In the genomic region with DNA sequence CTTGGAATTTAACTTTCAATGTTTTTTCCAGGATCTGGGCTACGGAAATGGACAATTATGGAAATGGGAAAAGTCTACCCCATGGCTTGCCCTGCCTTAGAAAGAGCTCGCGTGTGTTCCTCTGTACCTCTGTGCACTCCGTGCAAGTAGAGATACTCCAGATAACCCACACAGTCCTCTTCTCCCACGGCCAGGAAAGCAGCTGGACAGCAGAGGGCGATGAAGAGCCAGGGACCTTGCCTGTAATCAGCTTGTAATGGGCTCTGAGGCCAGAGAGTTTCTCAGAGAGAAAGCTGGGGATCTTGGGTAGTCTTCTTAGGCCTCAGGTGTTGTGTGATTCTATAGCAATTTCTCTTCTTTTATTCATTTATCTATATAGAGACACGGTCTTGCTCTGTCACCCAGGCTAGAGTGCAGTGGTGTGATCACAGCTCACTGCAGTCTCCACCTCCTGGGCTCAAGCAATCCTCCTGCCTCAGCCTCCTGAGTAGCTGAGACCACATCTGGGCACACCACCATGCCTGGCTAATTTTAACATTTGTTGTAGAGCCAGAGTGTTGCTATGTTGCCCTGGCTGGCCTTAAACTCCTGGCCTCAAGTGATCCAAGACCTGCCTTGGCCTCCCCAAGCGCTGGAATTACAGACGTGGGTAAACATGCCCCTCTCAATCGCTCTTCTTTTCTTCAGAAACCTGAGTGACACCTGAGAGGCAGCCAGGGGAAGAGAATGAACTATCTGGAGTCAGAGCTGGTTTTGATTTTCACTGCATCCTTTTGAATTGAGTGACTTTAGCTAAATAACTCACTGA, we compare ENCODE assay signal across 8 cellular contexts. TPM values are rescaled to one million over a fixed set of nuclear protein-coding genes. Genes with fewer than 3 reads are reported as not detected.
A peak's percentile ranks its signal among the peaks of the same experiment; 100 is the strongest.
DNase-seq lines count a peak whose midpoint lies in the region; ATAC-seq, FAIRE-seq and TF ChIP-seq lines count a peak whose summit lies in the region.

No MANE protein-coding gene starts in this region.

- no peak overlapping the region for H3K9ac ChIP-seq in neuronal stem cell (ENCODE audit: low read depth, low read length, poor library complexity)
- no peak overlapping the region for H3K9ac ChIP-seq in stomach smooth muscle (ENCODE audit: low read length in 2 of 2)

- H2BK5ac ChIP-seq in neuronal stem cell (ENCODE audit: low read length) = no peak overlapping the region

- H3K27me3 ChIP-seq in neuronal stem cell (ENCODE audit: control insufficient read depth in 3 of 3, insufficient read depth in 3 of 3, low read depth in 1 of 3, low read length in 3 of 3) (peaks cover 0 to 3% (median 0%) of the 10 kb centered on the region in 3 experiments), stomach smooth muscle (ENCODE audit: control insufficient read depth in 1 of 2, insufficient read depth in 2 of 2, low read length in 2 of 2) (peaks cover 0 to under 1% of the 10 kb centered on the region in 2 donors)

- no peak overlapping the region for H2BK120ac ChIP-seq in neuronal stem cell (ENCODE audit: low read depth, low read length)

- WGBS in neuronal stem cell (ENCODE audit: extremely low coverage in 2 of 2, insufficient read length in 2 of 2, insufficient replicate concordance in 1 of 2), 2 donors = no CpG with 5 or more reads among the region's 10 CpGs

- no peak overlapping the region for H3K18ac ChIP-seq in neuronal stem cell (ENCODE audit: low read length)

- H2BK12ac ChIP-seq in neuronal stem cell (ENCODE audit: low read length) = no peak overlapping the region

- no peak overlapping the region for H3K23ac ChIP-seq in neuronal stem cell (ENCODE audit: low read depth, low read length, poor library complexity)

- no peak overlapping the region for H4K8ac ChIP-seq in neuronal stem cell (ENCODE audit: low read depth, low read length)

- H2AK5ac ChIP-seq in neuronal stem cell (ENCODE audit: low read depth, low read length) = no peak overlapping the region

- H3K4ac ChIP-seq in neuronal stem cell (ENCODE audit: low read length) = no peak overlapping the region

- H3K9me3 ChIP-seq in neuronal stem cell (replicated peaks in 1 of 2; ENCODE audit: control insufficient read depth in 2 of 2, insufficient read depth in 1 of 2, low read depth in 1 of 2, low read length in 2 of 2) (no peaks in the 10 kb centered on the region), stomach smooth muscle (ENCODE audit: control insufficient read depth in 2 of 2, low read length in 2 of 2) (no peaks in the 10 kb centered on the region)

- DNase-seq in DMS53 (lab: John Stamatoyannopoulos, UW) (peak; percentile 88), M059J (ENCODE audit: low read depth) (peak; percentile 79), RCC 7860 (ENCODE audit: low spot score) (peak; percentile 62), fibroblast of pulmonary artery (ENCODE audit: low read depth) (peak; percentile 87), neuronal stem cell (ENCODE audit: low spot score) (peak; percentile 74)
- peak; percentile 91 to 92 for DNase-seq in activated T-cell treated with anti-CD3 and anti-CD28 coated beads, Interleukin-2, amount 50 U/mL, for 48 hours

- TF ChIP-seq CTCF in fibroblast of pulmonary artery (IDR thresholded peaks at IDR 0.05; ENCODE audit: low read length, missing control alignments) = peak; percentile 99

- no peak overlapping the region for H3K4me2 ChIP-seq in neuronal stem cell (ENCODE audit: insufficient read depth, low read length, poor library complexity, severe bottlenecking)

- H2AFZ ChIP-seq in neuronal stem cell (ENCODE audit: low read length) = peak overlapping the region; percentile 52

- no peak overlapping the region for H2BK15ac ChIP-seq in neuronal stem cell (ENCODE audit: low read length)

- no peak for ATAC-seq in GM18907 (IDR thresholded peaks at IDR 0.05; ENCODE audit: unreplicated experiment)

- H4K91ac ChIP-seq in neuronal stem cell (ENCODE audit: low read depth, low read length, poor library complexity) = no peak overlapping the region

- H3K36me3 ChIP-seq in neuronal stem cell (replicated peaks in 1 of 2; ENCODE audit: control insufficient read depth in 2 of 2, insufficient read depth in 2 of 2, low read length in 2 of 2) (no peaks in the 10 kb centered on the region), stomach smooth muscle (ENCODE audit: control insufficient read depth in 2 of 2, insufficient read depth in 2 of 2, low read length in 2 of 2) (no peaks in the 10 kb centered on the region)

- H3K4me3 ChIP-seq in fibroblast of pulmonary artery (replicated peaks; ENCODE audit: low read depth, low read length) (no peak overlapping the region), neuronal stem cell (ENCODE audit: low read length in 2 of 2) (no peak overlapping the region), stomach smooth muscle (ENCODE audit: low read length in 2 of 2) (no peak overlapping the region)

- H3K14ac ChIP-seq in neuronal stem cell (ENCODE audit: low read length) = no peak overlapping the region

- FAIRE-seq in RCC 7860 (lab: Jason Lieb, UNC) = no peak

- peaks cover 11 to 12% of the 10 kb centered on the region in 2 donors for H3K4me1 ChIP-seq in neuronal stem cell (ENCODE audit: control insufficient read depth in 2 of 2, insufficient read depth in 1 of 2, low read depth in 1 of 2, low read length in 2 of 2)
- H3K4me1 ChIP-seq in stomach smooth muscle (ENCODE audit: control insufficient read depth, insufficient read depth, low read length) = peaks cover 16% of the 10 kb centered on the region

- peaks cover 5% of the 10 kb centered on the region for H3K79me1 ChIP-seq in neuronal stem cell (ENCODE audit: low read depth, low read length)

- H3K27ac ChIP-seq in neuronal stem cell (replicated peaks; ENCODE audit: low read length) (no peak overlapping the region), stomach smooth muscle (ENCODE audit: low read length) (peak overlapping the region; percentile 18)

RNA-seq across cellular contexts. Expression of a gene that starts 2.3 kb away (rescaled TPM):
- 3.9 and 9.7 TPM in 2 replicates for total RNA-seq in M059J (2014; rRNA removed; shearing (Covaris generic))
- 16.3 TPM for polyA plus RNA-seq in neuronal stem cell (2013, experiment 1 of 2)
- polyA plus RNA-seq in neuronal stem cell (2013, experiment 2 of 2) = 16.6 TPM

RNA-seq across cellular contexts. Expression of a gene that starts 5.5 kb away (rescaled TPM):
- not detected in 2 replicates for total RNA-seq in M059J (2014; rRNA removed; shearing (Covaris generic))
- polyA plus RNA-seq in neuronal stem cell (2013, experiment 1 of 2) = 0.03 TPM
- 0.04 TPM for polyA plus RNA-seq in neuronal stem cell (2013, experiment 2 of 2)

RNA-seq across cellular contexts. Expression of a gene that starts 52.3 kb away (rescaled TPM):
- total RNA-seq in M059J (2014; rRNA removed; shearing (Covaris generic)) = 43.1 and 48.5 TPM in 2 replicates
- polyA plus RNA-seq in neuronal stem cell (2013, experiment 1 of 2) = 55.5 TPM
- 56.9 TPM for polyA plus RNA-seq in neuronal stem cell (2013, experiment 2 of 2)
